In genomic region chr1:185929759-185930158, GRCh38 we compare ENCODE assay signal across 24 cellular contexts.
DNase-seq lines count a peak whose midpoint lies in the region; ATAC-seq, FAIRE-seq and TF ChIP-seq lines count a peak whose summit lies in the region.
"Had no signal": no experiment of that assay in that cellular context is flagged by ENCODE, and none has a peak within 500 bp of the region (broad histone marks: within the 10 kb centered on the region; RNA-seq: fewer than 3 reads in every experiment).

No MANE protein-coding gene starts in this region.

- H3K4me1 Mint-ChIP-seq in type B pancreatic cell (ENCODE audit: unreplicated experiment) (no peaks in the 10 kb centered on the region), T-cell (no peaks in the 10 kb centered on the region)
- H3K4me1 Mint-ChIP-seq: activated CD4-positive, alpha-beta T cell treated with anti-CD3 and anti-CD28 coated beads, Interleukin-2, amount 10 ng/mL, durations not matched to agents 7 days and 5 days; nephron progenitor cell had no signal

- H3K9ac ChIP-seq in endothelial cell of umbilical vein (replicated peaks; ENCODE audit: extremely low read depth, insufficient read depth, low read length) (no peak overlapping the region), mesendoderm (ENCODE audit: low read length) (no peak overlapping the region)

- TF ChIP-seq CTCF in endothelial cell of umbilical vein (IDR thresholded peaks at IDR 0.05; ENCODE audit: extremely low read depth in 1 of 2, insufficient read depth in 1 of 2, low read depth in 1 of 2, low read length in 2 of 2): no peak
- TF ChIP-seq CTCF in type B pancreatic cell (conservative IDR thresholded peaks at IDR 0.05): no peak

- FAIRE-seq in endothelial cell of umbilical vein (lab: Jason Lieb, UNC) (no peak), GM19239 (lab: Jason Lieb, UNC) (no peak)

- ATAC-seq in T-cell (replicated peaks in 1 of 4): no peak
- ATAC-seq: CD8-positive, alpha-beta T cell had no signal

- no peaks in the 10 kb centered on the region for H3K27me3 ChIP-seq in endothelial cell of umbilical vein (ENCODE audit: control insufficient read depth in 2 of 2, insufficient read depth in 2 of 2, low read length in 2 of 2)
- H3K27me3 ChIP-seq in mesendoderm (ENCODE audit: insufficient read depth, low read length, poor library complexity): no peaks in the 10 kb centered on the region
- H3K27me3 ChIP-seq: vagina had no signal

- intact Hi-C loops in endothelial cell of umbilical vein (cut with micrococcal nuclease): no loop called here

- no peak for TF ChIP-seq POLR2A in endothelial cell of umbilical vein (IDR thresholded peaks at IDR 0.05; ENCODE audit: low read depth, low read length)

- no peaks in the 10 kb centered on the region for H3K4me1 ChIP-seq in endothelial cell of umbilical vein (ENCODE audit: control insufficient read depth, extremely low read depth, insufficient read depth, low read length)
- H3K4me1 ChIP-seq in mesendoderm (ENCODE audit: control insufficient read depth, low read depth, low read length): no peaks in the 10 kb centered on the region
- H3K4me1 ChIP-seq: vagina had no signal

- H3K9me3 ChIP-seq in endothelial cell of umbilical vein (replicated peaks; ENCODE audit: control insufficient read depth, insufficient read depth, low read length): no peaks in the 10 kb centered on the region
- H3K9me3 ChIP-seq: vagina had no signal

- POLR2A ChIA-PET in endothelial cell of umbilical vein (lab: Charles Lee): no interaction called here
- POLR2A ChIA-PET in T-cell (lab: Charles Lee): no interaction called here

- H4K8ac ChIP-seq in mesendoderm (ENCODE audit: low read depth, low read length): no peak overlapping the region

- H3K9me3 Mint-ChIP-seq in type B pancreatic cell (no peaks in the 10 kb centered on the region), T-cell (no peaks in the 10 kb centered on the region)
- H3K9me3 Mint-ChIP-seq: activated CD4-positive, alpha-beta T cell treated with anti-CD3 and anti-CD28 coated beads, Interleukin-2, amount 10 ng/mL, durations not matched to agents 7 days and 5 days; CD8-positive, alpha-beta T cell; endodermal cell; nephron progenitor cell had no signal

- no peak overlapping the region for H3K23ac ChIP-seq in mesendoderm (ENCODE audit: low read length)

- DNase-seq in AG20443 (ENCODE audit: low spot score) (peak; percentile 18), NCI-H460 (ENCODE audit: extremely low read depth, low read depth) (peak; percentile 38), endothelial cell of umbilical vein (ENCODE audit: low read depth, low spot score) (peak; percentile 68), mesendoderm (no peak), type B pancreatic cell (ENCODE audit: extremely low spot score, unreplicated experiment) (no peak), GM19239 (ENCODE audit: insufficient read length, low spot score) (no peak), T-cell (no peak), NCI-H2196 (lab: John Stamatoyannopoulos, UW; ENCODE audit: unreplicated experiment) (no peak)
- DNase-seq: activated CD4-positive, alpha-beta T cell treated with anti-CD3 and anti-CD28 coated beads, Interleukin-2, amount 10 ng/mL, durations not matched to agents 7 days and 5 days; activated CD8-positive, alpha-beta memory T cell treated with anti-CD3 and anti-CD28 coated beads, Interleukin-2, amount 50 U/mL, for 48 hours; activated effector memory CD4-positive, alpha-beta T cell treated with Interleukin-2 at 50 U/mL for 16 hours; amniotic stem cell; CD8-positive, alpha-beta T cell; DMS79 treated with DMSO at 0.1 percent for 48 hours; endodermal cell; foreskin melanocyte; kidney glomerular epithelial cell; NCI-H187; NCI-H524; nephron progenitor cell; stimulated activated CD8-positive, alpha-beta memory T cell treated with anti-CD3 and anti-CD28 coated beads, Interleukin-4, amount 100 ng/mL, for 48 hours had no signal

- no peak overlapping the region for H2AFZ ChIP-seq in endothelial cell of umbilical vein (ENCODE audit: low read depth, low read length)

- H3K79me2 ChIP-seq in endothelial cell of umbilical vein (ENCODE audit: control insufficient read depth, insufficient read depth, low read length): no peaks in the 10 kb centered on the region
- H3K79me2 ChIP-seq in mesendoderm (ENCODE audit: control insufficient read depth, insufficient read depth, low read length): no peaks in the 10 kb centered on the region

- peak overlapping the region; percentile 14 for H2BK120ac ChIP-seq in mesendoderm (ENCODE audit: low read depth, low read length)

- H3K27me3 Mint-ChIP-seq in type B pancreatic cell (no peaks in the 10 kb centered on the region), T-cell (no peaks in the 10 kb centered on the region)
- H3K27me3 Mint-ChIP-seq: activated CD4-positive, alpha-beta T cell treated with anti-CD3 and anti-CD28 coated beads, Interleukin-2, amount 10 ng/mL, durations not matched to agents 7 days and 5 days had no signal

- BruUV-seq in endothelial cell of umbilical vein (replicated peaks; lab: Mats Ljungman, UMichigan): no TSS peak

- no peaks in the 10 kb centered on the region for H3K79me1 ChIP-seq in mesendoderm (ENCODE audit: low read length)

- H3K4me3 ChIP-seq in endothelial cell of umbilical vein (replicated peaks in 1 of 3; ENCODE audit: insufficient read depth in 1 of 3, low read depth in 1 of 3, low read length in 3 of 3) (no peak overlapping the region), mesendoderm (ENCODE audit: low read length) (no peak overlapping the region)
- H3K4me3 ChIP-seq: vagina had no signal

- CTCF ChIA-PET in endothelial cell of umbilical vein (lab: Charles Lee) (no interaction called here), T-cell (lab: Charles Lee) (no interaction called here)

- WGBS in mesendoderm (ENCODE audit: extremely low coverage, insufficient coverage, low lambda C conversion rate): no CpG with 5 or more reads among the region's 1 CpG

- no peak overlapping the region for H2BK15ac ChIP-seq in mesendoderm (replicated peaks; ENCODE audit: low read depth)

- H3K36me3 ChIP-seq in endothelial cell of umbilical vein (ENCODE audit: control insufficient read depth in 2 of 2, extremely low read depth in 1 of 2, insufficient read depth in 2 of 2, low read length in 2 of 2) (no peaks in the 10 kb centered on the region), mesendoderm (ENCODE audit: control insufficient read depth, insufficient read depth, low read length) (no peaks in the 10 kb centered on the region)
- H3K36me3 ChIP-seq: vagina had no signal

- H3K4ac ChIP-seq in mesendoderm (ENCODE audit: low read depth, low read length): no peak overlapping the region

- H4K20me1 ChIP-seq in endothelial cell of umbilical vein (replicated peaks; ENCODE audit: control insufficient read depth, extremely low read depth, insufficient read depth, low read length): no peaks in the 10 kb centered on the region

- no peak overlapping the region for H3K4me2 ChIP-seq in endothelial cell of umbilical vein (ENCODE audit: insufficient read depth, low read length)
- H3K4me2 ChIP-seq in mesendoderm (ENCODE audit: low read length): no peak overlapping the region

- H3K36me3 Mint-ChIP-seq in type B pancreatic cell (no peaks in the 10 kb centered on the region), T-cell (no peaks in the 10 kb centered on the region)
- H3K36me3 Mint-ChIP-seq: CD8-positive, alpha-beta T cell had no signal

- H3K9me1 ChIP-seq in endothelial cell of umbilical vein (replicated peaks; ENCODE audit: control insufficient read depth, extremely low read depth, insufficient read depth, low read length): no peaks in the 10 kb centered on the region

- H3K4me3 Mint-ChIP-seq in type B pancreatic cell: no peak overlapping the region
- H3K4me3 Mint-ChIP-seq in T-cell: no peak overlapping the region
- H3K4me3 Mint-ChIP-seq: activated CD4-positive, alpha-beta T cell treated with anti-CD3 and anti-CD28 coated beads, Interleukin-2, amount 10 ng/mL, durations not matched to agents 7 days and 5 days; CD8-positive, alpha-beta T cell; endodermal cell; nephron progenitor cell had no signal

- H3K27ac Mint-ChIP-seq in type B pancreatic cell: no peak overlapping the region
- H3K27ac Mint-ChIP-seq in T-cell: no peak overlapping the region
- H3K27ac Mint-ChIP-seq: activated CD4-positive, alpha-beta T cell treated with anti-CD3 and anti-CD28 coated beads, Interleukin-2, amount 10 ng/mL, durations not matched to agents 7 days and 5 days; CD8-positive, alpha-beta T cell; endodermal cell; nephron progenitor cell; progenitor cell of endocrine pancreas had no signal

- H2AK5ac ChIP-seq in mesendoderm (ENCODE audit: low read length): no peak overlapping the region

- no peak overlapping the region for H4K5ac ChIP-seq in mesendoderm (ENCODE audit: low read length)

- H3K18ac ChIP-seq in mesendoderm (ENCODE audit: low read length): no peak overlapping the region

- H2BK5ac ChIP-seq in mesendoderm (ENCODE audit: low read length): no peak overlapping the region

- H3K56ac ChIP-seq in mesendoderm (ENCODE audit: low read length): no peak overlapping the region

- H3K27ac ChIP-seq in endothelial cell of umbilical vein (ENCODE audit: insufficient read depth, low read depth, low read length) (no peak overlapping the region), mesendoderm (ENCODE audit: low read depth, low read length) (no peak overlapping the region)
- H3K27ac ChIP-seq: HL-60, vagina had no signal

- dilution Hi-C loops in endothelial cell of umbilical vein (cut with MboI; ENCODE audit: extremely low pct_ligation_motif_present, low sequenced_read_pairs): no loop called here

TF ChIP-seq in endothelial cell of umbilical vein, 7 proteins besides CTCF, POLR2A, EP300 and RAD21:
- no peak for TF ChIP-seq POLR2AphosphoS5 (IDR thresholded peaks at IDR 0.05; ENCODE audit: insufficient read depth, low read depth, low read length)
- no peak for TF ChIP-seq FOS (IDR thresholded peaks at IDR 0.05; ENCODE audit: borderline replicate concordance, insufficient read depth, low read length)
- TF ChIP-seq JUN (IDR thresholded peaks at IDR 0.05; ENCODE audit: borderline replicate concordance, insufficient read depth, insufficient read length, low read depth): no peak
- no peak for TF ChIP-seq GATA2 (IDR thresholded peaks at IDR 0.05; ENCODE audit: insufficient read depth, insufficient read length, low read depth, low read length)
- no peak for TF ChIP-seq MAX (IDR thresholded peaks at IDR 0.05; ENCODE audit: insufficient read depth, insufficient read length)

Comparison
In these comparisons a context has a peak if more than half of its experiments do, and no peak if none do; other contexts are left out.
1. DNase-seq: peak in AG20443 (single experiment), NCI-H460 (single experiment) and endothelial cell of umbilical vein (single experiment); none in mesendoderm (single experiment), type B pancreatic cell (single experiment), GM19239 (single experiment), T-cell (0 of 34) and NCI-H2196 (single experiment).